In the genomic region with DNA sequence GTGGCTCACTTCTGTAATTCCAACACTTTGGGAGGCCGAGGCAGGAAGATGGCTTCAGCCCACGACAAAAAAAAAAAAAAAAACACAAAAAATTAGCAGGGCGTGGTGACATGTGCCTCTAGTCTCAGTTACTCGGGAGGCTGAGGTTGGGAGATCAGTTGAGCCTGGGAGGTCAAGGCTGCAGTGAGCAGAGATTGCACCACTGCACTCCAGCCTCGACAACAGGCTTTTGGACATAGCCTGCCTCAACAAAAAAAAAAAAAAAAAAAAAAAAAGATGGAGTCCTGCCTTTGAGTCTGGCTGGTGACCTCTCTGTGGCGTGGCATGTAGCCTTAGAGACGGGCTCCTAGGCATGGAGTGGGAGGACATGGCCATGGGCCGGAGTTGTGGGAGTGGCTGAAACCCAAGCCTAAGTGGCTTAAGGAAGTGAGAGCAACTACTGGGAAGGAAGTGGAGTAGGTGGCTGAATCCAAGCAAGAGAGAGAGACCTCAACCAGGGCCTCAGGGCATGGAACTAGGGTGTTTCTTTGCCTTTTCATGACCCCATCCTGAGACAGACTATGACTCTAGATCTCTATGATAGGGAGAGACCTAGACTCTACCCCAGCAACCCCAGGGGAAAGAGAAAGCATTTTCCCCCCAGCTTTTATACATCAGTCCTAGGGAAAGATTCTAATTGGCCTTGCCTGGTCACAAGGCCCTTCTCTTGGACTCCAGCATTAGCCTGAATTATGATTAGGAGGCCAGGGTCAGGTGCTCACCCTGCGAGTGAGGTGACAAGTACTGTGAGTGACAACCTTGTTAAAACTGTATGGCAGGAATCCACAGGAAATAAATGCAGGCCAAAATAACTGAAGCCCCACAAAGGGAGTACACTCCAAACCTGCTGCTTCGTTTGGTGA, we compare ENCODE assay signal across 19 cellular contexts. TPM values are rescaled to one million over a fixed set of nuclear protein-coding genes. Genes with fewer than 3 reads are reported as not detected.
DNase-seq lines count a peak whose midpoint lies in the region; ATAC-seq, FAIRE-seq and TF ChIP-seq lines count a peak whose summit lies in the region.
"Had no signal": no experiment of that assay in that cellular context is flagged by ENCODE, and none has a peak within 500 bp of the region (broad histone marks: within the 10 kb centered on the region; RNA-seq: fewer than 3 reads in every experiment).

No MANE protein-coding gene starts in this region.

- TF ChIP-seq POLR2A in HepG2 (IDR thresholded peaks at IDR 0.05; ENCODE audit: insufficient read depth in 1 of 2, low read depth in 2 of 2, low read length in 2 of 2) (no peak), GM12892 (IDR thresholded peaks at IDR 0.05; ENCODE audit: low read depth, low read length) (no peak), gastroesophageal sphincter (IDR thresholded peaks at IDR 0.05) (no peak)

- TF ChIP-seq CTCF in natural killer cell (IDR thresholded peaks at IDR 0.05) (no peak), WTC11 (IDR thresholded peaks at IDR 0.05) (no peak), HepG2 (CRISPR knock-in tag; IDR thresholded peaks at IDR 0.05) (no peak), gastroesophageal sphincter (IDR thresholded peaks at IDR 0.05) (no peak)

- H3K27ac Mint-ChIP-seq in natural killer cell treated with Interleukin-12 subunit alpha and Interleukin-12 subunit beta and Interleukin-15 and Interleukin-18, amount 100 ng/mL, for 72 hours, result no peak overlapping the region
- no peak overlapping the region for H3K27ac Mint-ChIP-seq in natural killer cell
- H3K27ac Mint-ChIP-seq in WTC11, result no peak overlapping the region
- H3K27ac Mint-ChIP-seq: CD8-positive, alpha-beta T cell had no signal

- ATAC-seq in natural killer cell treated with Interleukin-12 subunit alpha and Interleukin-12 subunit beta and Interleukin-15 and Interleukin-18, amount 100 ng/mL, for 72 hours, result peak; percentile 28 to 34
- ATAC-seq in natural killer cell, result no peak
- peak; percentile 50 for ATAC-seq in WTC11
- ATAC-seq in HepG2, result peak; percentile 32
- no peak for ATAC-seq in gastroesophageal sphincter
- no peak for ATAC-seq in HG02623 (IDR thresholded peaks at IDR 0.05; ENCODE audit: unreplicated experiment)
- ATAC-seq: CD8-positive, alpha-beta T cell had no signal

- no peaks in the 10 kb centered on the region for H3K4me1 Mint-ChIP-seq in natural killer cell treated with Interleukin-12 subunit alpha and Interleukin-12 subunit beta and Interleukin-15 and Interleukin-18, amount 100 ng/mL, for 72 hours (ENCODE audit: low read depth in 2 of 2)
- H3K4me1 Mint-ChIP-seq in natural killer cell, result no peaks in the 10 kb centered on the region
- H3K4me1 Mint-ChIP-seq in WTC11, result peaks cover 11% of the 10 kb centered on the region

- WGBS in HepG2 (ENCODE audit: low lambda C conversion rate), result 86% methylated on average over 10 of the region's 10 CpGs
- WGBS in gastroesophageal sphincter (ENCODE audit: low coverage in 1 of 2), 2 donors, result 79 to 94% methylated on average over 2 to 8 of the region's 10 CpGs

- TF ChIP-seq EP300 in HepG2 (IDR thresholded peaks at IDR 0.05; ENCODE audit: low read depth in 2 of 2, low read length in 2 of 2) (no peak), HepG2 (CRISPR knock-in tag; IDR thresholded peaks at IDR 0.05; ENCODE audit: borderline replicate concordance) (no peak), gastroesophageal sphincter (IDR thresholded peaks at IDR 0.05) (no peak)

- H3K9me3 ChIP-seq in HepG2 (ENCODE audit: low read length) (no peaks in the 10 kb centered on the region), gastroesophageal sphincter (no peaks in the 10 kb centered on the region)
- H3K9me3 ChIP-seq: gastrocnemius medialis had no signal

- FAIRE-seq in HepG2 (lab: Jason Lieb, UNC) (no peak), GM12892 (lab: Jason Lieb, UNC) (no peak)
- FAIRE-seq: GM12891 had no signal

- no peak overlapping the region for H3K4me2 ChIP-seq in HepG2 (ENCODE audit: low read depth, low read length)
- H3K4me2 ChIP-seq: smooth muscle cell had no signal

- DNase-seq in natural killer cell treated with Interleukin-12 subunit alpha and Interleukin-12 subunit beta and Interleukin-15 and Interleukin-18, amount 100 ng/mL, for 72 hours (ENCODE audit: low spot score), result no peak
- DNase-seq in natural killer cell, result no peak
- DNase-seq in WTC11 (ENCODE audit: low spot score), result no peak
- DNase-seq in HepG2 (ENCODE audit: low spot score), result no peak
- no peak for DNase-seq in GM12892 (ENCODE audit: insufficient read length)
- no peak for DNase-seq in NCI-H1105 (lab: John Stamatoyannopoulos, UW)
- DNase-seq: amygdala; CD8-positive, alpha-beta T cell; gastrocnemius medialis; NCI-H1417 treated with DMSO at 0.1 percent for 48 hours; NCI-H2227 treated with DMSO at 0.1 percent for 48 hours; stimulated activated naive CD4-positive, alpha-beta T cell; SW 1271; trophoblast cell had no signal

- peaks cover 8 to 25% of the 10 kb centered on the region in 2 donors for H3K27me3 Mint-ChIP-seq in natural killer cell treated with Interleukin-12 subunit alpha and Interleukin-12 subunit beta and Interleukin-15 and Interleukin-18, amount 100 ng/mL, for 72 hours
- H3K27me3 Mint-ChIP-seq in natural killer cell (ENCODE audit: low read depth in 2 of 2) (peaks cover 12 to 17% of the 10 kb centered on the region in 2 donors), WTC11 (ENCODE audit: low read depth) (no peaks in the 10 kb centered on the region)

- peaks cover 71% of the 10 kb centered on the region for H3K79me2 ChIP-seq in HepG2 (ENCODE audit: insufficient read depth, low read length)

- H3K4me3 ChIP-seq in HepG2 (replicated peaks in 1 of 3; ENCODE audit: insufficient read depth in 1 of 3, low read depth in 2 of 3, low read length in 3 of 3) (no peak overlapping the region), gastroesophageal sphincter (no peak overlapping the region)
- H3K4me3 ChIP-seq: gastrocnemius medialis, smooth muscle cell had no signal

- H3K36me3 ChIP-seq in HepG2 (replicated peaks in 1 of 2; ENCODE audit: control insufficient read depth in 1 of 2, insufficient read depth in 2 of 2, low read length in 2 of 2) (peaks cover 0 to 6% of the 10 kb centered on the region in 2 experiments; a peak in 1 of 5 replicates), gastroesophageal sphincter (no peaks in the 10 kb centered on the region)
- H3K36me3 ChIP-seq: gastrocnemius medialis had no signal

- peaks cover 3% of the 10 kb centered on the region; the same call in 1 of the 2 replicates for H4K20me1 ChIP-seq in HepG2 (ENCODE audit: insufficient read depth, low read length)

- intact Hi-C loops in natural killer cell (cut with micrococcal nuclease) (no loop called here), HepG2 (cut with micrococcal nuclease; ENCODE audit: unreplicated experiment) (loop anchor here (1.0 to 2.0 kb wide), 2 partner anchors 17 to 124 kb away; no protein-coding TSS in a partner anchor)

- no peak overlapping the region for H3K4me3 Mint-ChIP-seq in natural killer cell treated with Interleukin-12 subunit alpha and Interleukin-12 subunit beta and Interleukin-15 and Interleukin-18, amount 100 ng/mL, for 72 hours
- H3K4me3 Mint-ChIP-seq in natural killer cell, result no peak overlapping the region
- H3K4me3 Mint-ChIP-seq in WTC11, result no peak overlapping the region
- H3K4me3 Mint-ChIP-seq: CD8-positive, alpha-beta T cell had no signal

- CTCF ChIA-PET in WTC11 (lab: Charles Lee), result no interaction called here
- CTCF ChIA-PET in HepG2 (lab: Yijun Ruan, JAX; ENCODE audit: low intra/inter-chr PET ratio, low total read pairs), result no interaction called here

- no peak for TF ChIP-seq RAD21 in HepG2 (CRISPR knock-in tag; IDR thresholded peaks at IDR 0.05)

- no peaks in the 10 kb centered on the region for H3K9me3 Mint-ChIP-seq in natural killer cell treated with Interleukin-12 subunit alpha and Interleukin-12 subunit beta and Interleukin-15 and Interleukin-18, amount 100 ng/mL, for 72 hours
- no peaks in the 10 kb centered on the region for H3K9me3 Mint-ChIP-seq in natural killer cell
- no peaks in the 10 kb centered on the region for H3K9me3 Mint-ChIP-seq in WTC11
- H3K9me3 Mint-ChIP-seq: CD8-positive, alpha-beta T cell had no signal

- no peaks in the 10 kb centered on the region for H3K36me3 Mint-ChIP-seq in natural killer cell treated with Interleukin-12 subunit alpha and Interleukin-12 subunit beta and Interleukin-15 and Interleukin-18, amount 100 ng/mL, for 72 hours
- H3K36me3 Mint-ChIP-seq in natural killer cell (no peaks in the 10 kb centered on the region), WTC11 (no peaks in the 10 kb centered on the region)
- H3K36me3 Mint-ChIP-seq: CD8-positive, alpha-beta T cell had no signal

- H2AFZ ChIP-seq in HepG2 (ENCODE audit: low read length), result no peak overlapping the region

- BruUV-seq in HepG2 (replicated peaks; lab: Mats Ljungman, UMichigan), result no TSS peak

- POLR2A ChIA-PET in WTC11 (lab: Charles Lee), result no interaction called here
- POLR2A ChIA-PET in HepG2 (lab: Yijun Ruan, JAX), result no interaction called here

- no peak overlapping the region for H3K9ac ChIP-seq in HepG2 (ENCODE audit: insufficient read depth, low read depth, low read length)

- in situ Hi-C loops in HepG2 (cut with HindIII; ENCODE audit: extremely low pct_ligation_motif_present, low pct_unique_long_range_greater_than_20kb), result no loop called here

- no peaks in the 10 kb centered on the region for H3K27me3 ChIP-seq in HepG2 (ENCODE audit: control insufficient read depth in 1 of 2, insufficient read depth in 2 of 2, low read length in 2 of 2)
- no peaks in the 10 kb centered on the region for H3K27me3 ChIP-seq in gastroesophageal sphincter
- H3K27me3 ChIP-seq: gastrocnemius medialis had no signal

- peak overlapping the region; percentile 39 for H3K27ac ChIP-seq in HepG2 (ENCODE audit: extremely low read length, insufficient read depth, low read length)
- no peak overlapping the region for H3K27ac ChIP-seq in gastroesophageal sphincter
- H3K27ac ChIP-seq: gastrocnemius medialis, VCaP had no signal

- H3K4me1 ChIP-seq in HepG2 (ENCODE audit: insufficient read depth, low read length) (peaks cover 35% of the 10 kb centered on the region), gastroesophageal sphincter (no peaks in the 10 kb centered on the region)

RNA-seq across cellular contexts. Expression of gene NPAS2, which starts 34.2 kb away (rescaled TPM):
- total RNA-seq in natural killer cell treated with Interleukin-12 subunit alpha and Interleukin-12 subunit beta and Interleukin-15 and Interleukin-18, amount 100 ng/mL, for 72 hours, result under 1 TPM; 0.31 to 0.53 TPM
- total RNA-seq in natural killer cell (not detected), WTC11 (2021) (1.9 to 3.7 TPM (median 2.6 TPM) in 3 replicates), HepG2 (2016; rRNA removed; fragmentation: Illumina TruSeq; extraction: Trizol) (14.8 and 16.8 TPM in 2 replicates), gastroesophageal sphincter (10 to 100 TPM; 11.8 to 46.5 (median 21.7) TPM)
- 22.8 and 25.5 TPM in 2 replicates for total RNA-seq in HepG2 (2016; cell fraction: cytosol; rRNA removed; fragmentation: Illumina TruSeq; extraction: Trizol; ENCODE audit: low read depth)
- total RNA-seq in HepG2 (2016; cell fraction: insoluble cytoplasmic fraction; rRNA removed; fragmentation: Illumina TruSeq; extraction: Trizol), result 15.0 and 18.3 TPM in 2 replicates
- total RNA-seq in HepG2 (2016; cell fraction: membrane; rRNA removed; fragmentation: Illumina TruSeq; extraction: Trizol), result 27.5 and 27.7 TPM in 2 replicates
- 28.5 and 41.7 TPM in 2 replicates for total RNA-seq in HepG2 (2016; cell fraction: nucleus; rRNA removed; fragmentation: Illumina TruSeq; extraction: Trizol)
- 37.5 and 48.9 TPM in 2 replicates for polyA plus RNA-seq in HepG2 (2011; rRNA removed)
- polyA plus RNA-seq in HepG2 (2011; cell fraction: cytosol; rRNA removed), result 22.7 and 29.0 TPM in 2 replicates
- polyA plus RNA-seq in HepG2 (2011; cell fraction: nucleus; rRNA removed), result 178 and 216 TPM in 2 replicates
- polyA plus RNA-seq in HepG2 (2012), result 24.2 and 33.9 TPM in 2 replicates
- polyA plus RNA-seq in HepG2 (2016; cell fraction: cytosol; fragmentation: Illumina TruSeq; extraction: Trizol; ENCODE audit: low read depth), result 23.0 and 27.5 TPM in 2 replicates
- polyA plus RNA-seq in HepG2 (2016; cell fraction: insoluble cytoplasmic fraction; fragmentation: Illumina TruSeq; extraction: Trizol; ENCODE audit: low read depth), result 31.5 and 44.8 TPM in 2 replicates
- 52.0 and 66.4 TPM in 2 replicates for polyA plus RNA-seq in HepG2 (2016; cell fraction: membrane; fragmentation: Illumina TruSeq; extraction: Trizol; ENCODE audit: low read depth)
- 112 and 136 TPM in 2 replicates for polyA plus RNA-seq in HepG2 (2016; cell fraction: nucleus; fragmentation: Illumina TruSeq; extraction: Trizol; ENCODE audit: insufficient read depth, low read depth)
- polyA minus RNA-seq in HepG2 (2011; rRNA and poly(A)+ RNA removed; ENCODE audit: low replicate concordance), result 6.3 and 50.0 TPM in 2 replicates
- 39.0 and 60.4 TPM in 2 replicates for polyA minus RNA-seq in HepG2 (2011; cell fraction: cytosol; rRNA and poly(A)+ RNA removed)
- 83.3 and 89.8 TPM in 2 replicates for polyA minus RNA-seq in HepG2 (2011; cell fraction: nucleus; rRNA and poly(A)+ RNA removed)
- not detected for polyA plus RNA-seq in GM12892 (2012; ENCODE audit: missing spikeins)

Comparison
In these comparisons a context has a peak if more than half of its experiments do, and no peak if none do; other contexts are left out.
1. ATAC-seq: peak in natural killer cell treated with Interleukin-12 subunit alpha and Interleukin-12 subunit beta and Interleukin-15 and Interleukin-18, amount 100 ng/mL, for 72 hours (2 of 2), WTC11 (single experiment) and HepG2 (single experiment); none in natural killer cell (0 of 3), gastroesophageal sphincter (single experiment) and HG02623 (single experiment).